ENCODE assay signal across 11 cellular contexts in the genomic region with DNA sequence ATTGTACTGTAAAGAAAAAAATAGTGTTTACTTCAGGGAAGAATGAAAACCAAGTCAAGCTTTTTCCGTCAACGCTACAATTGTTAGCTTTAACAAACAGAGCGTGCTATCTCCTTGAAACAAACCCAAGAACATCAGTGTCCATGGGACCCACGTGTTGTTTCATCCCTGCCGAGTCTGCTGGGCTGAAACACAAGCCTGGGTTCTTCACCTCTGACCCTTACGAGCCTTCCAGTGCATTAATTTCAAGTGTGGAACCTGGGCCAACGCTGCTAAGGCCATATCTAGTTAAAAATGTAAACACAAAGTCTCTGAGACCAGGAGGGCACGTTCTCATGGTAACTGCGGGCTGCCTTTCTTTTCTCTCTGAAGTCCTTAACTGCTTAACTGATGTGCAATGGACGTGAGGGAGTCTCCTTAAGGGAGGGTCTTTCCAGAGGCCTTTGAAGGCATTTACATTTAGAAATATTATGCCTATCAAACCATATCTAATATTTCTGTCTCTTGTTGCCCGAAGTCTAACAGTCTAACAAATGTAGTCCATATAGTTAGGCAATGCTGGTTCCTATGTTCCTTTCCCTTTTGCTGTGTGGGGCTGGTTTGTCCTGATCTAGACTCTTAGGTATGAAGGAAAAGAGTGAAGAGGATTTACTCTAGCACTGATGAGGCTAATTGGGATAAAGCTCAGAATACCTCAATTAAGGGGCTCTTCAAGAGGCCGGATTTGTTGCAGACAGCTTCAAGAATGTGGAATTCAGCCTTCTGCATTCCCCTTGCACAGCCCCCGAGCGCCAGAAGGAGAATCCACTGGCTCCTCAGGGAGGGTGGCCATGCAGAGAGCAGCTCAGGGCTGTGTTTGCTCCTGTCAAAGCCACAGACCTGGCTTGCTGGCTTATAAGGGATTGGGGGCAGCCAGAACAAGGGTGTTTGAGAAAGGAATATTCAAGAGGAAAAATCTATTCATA. TPM values are rescaled to one million over a fixed set of nuclear protein-coding genes. Genes with fewer than 3 reads are reported as not detected.
DNase-seq lines count a peak whose midpoint lies in the region; ATAC-seq and TF ChIP-seq lines count a peak whose summit lies in the region.
"Had no signal": no experiment of that assay in that cellular context is flagged by ENCODE, and none has a peak within 500 bp of the region (broad histone marks: within the 10 kb centered on the region; RNA-seq: fewer than 3 reads in every experiment).

No MANE protein-coding gene starts in this region.

- H3K9me3 ChIP-seq in cardiac muscle cell (ENCODE audit: low read depth) (no peaks in the 10 kb centered on the region), left ventricle myocardium inferior (replicated peaks) (peaks cover 13% of the 10 kb centered on the region), thoracic aorta (peaks cover 6% of the 10 kb centered on the region), upper lobe of right lung (no peaks in the 10 kb centered on the region)

- H3K4me3 ChIP-seq in cardiac muscle cell, result no peak overlapping the region
- H3K4me3 ChIP-seq in left ventricle myocardium inferior, result no peak overlapping the region
- peak overlapping the region; percentile 6 for H3K4me3 ChIP-seq in thoracic aorta
- no peak overlapping the region for H3K4me3 ChIP-seq in upper lobe of right lung

- ATAC-seq in thoracic aorta (ENCODE audit: insufficient number of reproducible peaks, low FRiP score, low read depth) (no peak), upper lobe of right lung (no peak)
- ATAC-seq: natural killer cell had no signal

- intact Hi-C loops in left ventricle myocardium inferior (cut with micrococcal nuclease), result no loop called here
- intact Hi-C loops in upper lobe of right lung (cut with DNase I), result no loop called here

- H3K27me3 ChIP-seq in cardiac muscle cell, result no peaks in the 10 kb centered on the region
- H3K27me3 ChIP-seq in left ventricle myocardium inferior (ENCODE audit: low read depth), result peaks cover 53% of the 10 kb centered on the region
- H3K27me3 ChIP-seq in thoracic aorta (replicated peaks; ENCODE audit: insufficient read depth), result no peaks in the 10 kb centered on the region
- H3K27me3 ChIP-seq in upper lobe of right lung, result no peaks in the 10 kb centered on the region

- H3K27ac ChIP-seq in cardiac muscle cell (no peak overlapping the region), left ventricle myocardium inferior (replicated peaks) (no peak overlapping the region), thoracic aorta (no peak overlapping the region), upper lobe of right lung (no peak overlapping the region)

- H3K36me3 ChIP-seq in cardiac muscle cell, result no peaks in the 10 kb centered on the region
- no peaks in the 10 kb centered on the region for H3K36me3 ChIP-seq in left ventricle myocardium inferior
- no peaks in the 10 kb centered on the region for H3K36me3 ChIP-seq in thoracic aorta
- no peaks in the 10 kb centered on the region for H3K36me3 ChIP-seq in upper lobe of right lung

- no peak for TF ChIP-seq CTCF in cardiac muscle cell (IDR thresholded peaks at IDR 0.05; ENCODE audit: low read depth, low read length)
- TF ChIP-seq CTCF in left ventricle myocardium inferior (IDR thresholded peaks at IDR 0.05; ENCODE audit: borderline replicate concordance), result no peak
- TF ChIP-seq CTCF in thoracic aorta (IDR thresholded peaks at IDR 0.05), result no peak
- TF ChIP-seq CTCF in upper lobe of right lung (IDR thresholded peaks at IDR 0.05), result no peak

- H3K4me1 ChIP-seq in cardiac muscle cell (ENCODE audit: low read depth) (peaks cover 8% of the 10 kb centered on the region), left ventricle myocardium inferior (no peaks in the 10 kb centered on the region), thoracic aorta (ENCODE audit: control insufficient read depth in 1 of 2, low read depth in 2 of 2) (peaks cover 0 to 11% of the 10 kb centered on the region in 2 donors), upper lobe of right lung (no peaks in the 10 kb centered on the region)

- peak; percentile 15 to 49 for DNase-seq in cardiac muscle cell (ENCODE audit: low read depth in 1 of 2, low spot score in 1 of 2)
- no peak for DNase-seq in left ventricle myocardium inferior
- DNase-seq in brain pericyte (ENCODE audit: low read depth, low spot score), result peak; percentile 41
- DNase-seq in left kidney (ENCODE audit: low read depth, low spot score), result peak; percentile 85
- DNase-seq in thoracic aorta (ENCODE audit: low spot score), result no peak
- DNase-seq in upper lobe of right lung, result no peak
- no peak for DNase-seq in germinal center (ENCODE audit: low spot score)
- no peak for DNase-seq in stimulated activated CD4-positive, alpha-beta T cell treated with anti-CD3 and anti-CD28 coated beads, Interleukin-4, amount 100 ng/mL, for 4 hours
- DNase-seq: AML-193, natural killer cell, NCI-H226 had no signal

RNA-seq across cellular contexts. Expression of a gene that starts 36.5 kb away (rescaled TPM):
- total RNA-seq in cardiac muscle cell (14.2 and 14.6 TPM in 2 replicates), left ventricle myocardium inferior (5.9 TPM), thoracic aorta (1 to 10 TPM; 3.0 to 7.9 TPM), upper lobe of right lung (8.7 TPM)
- polyA plus RNA-seq in cardiac muscle cell, result 26.1 and 32.9 TPM in 2 replicates

Comparison
In these comparisons a context has a peak if more than half of its experiments do, and no peak if none do; other contexts are left out.
1. DNase-seq: peak in cardiac muscle cell (2 of 2), brain pericyte (single experiment) and left kidney (single experiment); none in left ventricle myocardium inferior (single experiment), thoracic aorta (single experiment), upper lobe of right lung (single experiment), germinal center (single experiment) and stimulated activated CD4-positive, alpha-beta T cell treated with anti-CD3 and anti-CD28 coated beads, Interleukin-4, amount 100 ng/mL, for 4 hours (0 of 2).